ENCODE assay signal across 9 cellular contexts in genomic region chr4:153232768-153233167, GRCh38. TPM values are rescaled to one million over a fixed set of nuclear protein-coding genes. Genes with fewer than 3 reads are reported as not detected.
A peak's percentile ranks its signal among the peaks of the same experiment; 100 is the strongest.
DNase-seq lines count a peak whose midpoint lies in the region; ATAC-seq, FAIRE-seq and TF ChIP-seq lines count a peak whose summit lies in the region.
"Had no signal": no experiment of that assay in that cellular context is flagged by ENCODE, and none has a peak within 500 bp of the region (broad histone marks: within the 10 kb centered on the region; RNA-seq: fewer than 3 reads in every experiment).

No MANE protein-coding gene starts in this region.

- WGBS in K562 (ENCODE audit: insufficient coverage, low coverage, missing lambda C conversion rate) = 0% methylated on average over 3 of the region's 3 CpGs

- intact Hi-C loops in K562 (cut with micrococcal nuclease) = loop anchor here (2.0 to 10.0 kb wide), 3 partner anchors 84 to 412 kb away; no protein-coding TSS in a partner anchor

- ATAC-seq in HG02885 (IDR thresholded peaks at IDR 0.05; ENCODE audit: poor library complexity, unreplicated experiment) = peak; percentile 61
- peak; percentile 97 for ATAC-seq in K562
- ATAC-seq in memory B cell (ENCODE audit: low read depth) = peak; percentile 53
- no peak for ATAC-seq in HG03571 (IDR thresholded peaks at IDR 0.05; ENCODE audit: unreplicated experiment)

- TF ChIP-seq EP300 in K562 (IDR thresholded peaks at IDR 0.05; ENCODE audit: low read length) = no peak

- POLR2A ChIA-PET in K562 (lab: Yijun Ruan, JAX) = no interaction called here

- H3K79me2 ChIP-seq in DOHH2 (ENCODE audit: control insufficient read depth, low read length) (no peaks in the 10 kb centered on the region), K562 (ENCODE audit: control insufficient read depth, insufficient read depth, low read length) (no peaks in the 10 kb centered on the region)

- TF ChIP-seq RAD21 in K562 (CRISPR knock-in tag; conservative IDR thresholded peaks at IDR 0.05 in 1 of 2, IDR thresholded peaks at IDR 0.05 in 1 of 2) = peak; percentile 29 to 57; a peak in 2 of 4 replicates

- DNase-seq in K562 (ENCODE audit: extremely low read depth in 1 of 4, low spot score in 3 of 4) = peak in 2 of 4 experiments; percentile 32 to 35
- DNase-seq in memory B cell (ENCODE audit: low spot score in 2 of 2) = no peak
- no peak for DNase-seq in 8988T
- no peak for DNase-seq in NCI-H1105 treated with DMSO at 0.1 percent for 48 hours (lab: John Stamatoyannopoulos, UW)
- DNase-seq in C1 segment of cervical spinal cord (lab: John Stamatoyannopoulos, UW) = no peak

- no peaks in the 10 kb centered on the region for H3K36me3 ChIP-seq in DOHH2 (ENCODE audit: control insufficient read depth, low read length)
- no peaks in the 10 kb centered on the region for H3K36me3 ChIP-seq in K562 (ENCODE audit: control insufficient read depth, insufficient read depth, low read length)
- H3K36me3 ChIP-seq: neutrophil had no signal

- no peak overlapping the region for H2AFZ ChIP-seq in K562 (ENCODE audit: low read depth, low read length)

- H3K9me3 ChIP-seq in DOHH2 (ENCODE audit: control insufficient read depth, insufficient read depth, low read length) = no peaks in the 10 kb centered on the region
- no peaks in the 10 kb centered on the region for H3K9me3 ChIP-seq in K562 (replicated peaks; ENCODE audit: control insufficient read depth, insufficient read depth, low read depth, low read length)
- H3K9me3 ChIP-seq: neutrophil had no signal

- H3K9me1 ChIP-seq in K562 (ENCODE audit: control insufficient read depth, insufficient read depth, low read length) = no peaks in the 10 kb centered on the region

- in situ Hi-C loops in K562 (cut with MboI) = no loop called here

- H3K4me3 ChIP-seq in DOHH2 (ENCODE audit: low read length) (no peak overlapping the region), K562 (no peak overlapping the region)

- peaks cover 2% of the 10 kb centered on the region for H3K4me1 Mint-ChIP-seq in memory B cell

- TF ChIP-seq POLR2A in K562 (conservative IDR thresholded peaks at IDR 0.05) = no peak

- no peak overlapping the region for H3K4me3 Mint-ChIP-seq in memory B cell

- H3K36me3 Mint-ChIP-seq in memory B cell = no peaks in the 10 kb centered on the region

- TF ChIP-seq CTCF in DOHH2 (IDR thresholded peaks at IDR 0.05; ENCODE audit: low read depth, low read length, poor library complexity, severe bottlenecking) (peak; percentile 30), K562 (IDR thresholded peaks at IDR 0.05 in 2 of 3, conservative IDR thresholded peaks at IDR 0.05 in 1 of 3; ENCODE audit: insufficient read depth in 2 of 3, low read depth in 1 of 3, low read length in 3 of 3) (peak; percentile 51 to 55 (median 54))

- peaks cover 7% of the 10 kb centered on the region for H3K27me3 Mint-ChIP-seq in memory B cell

- H3K9ac ChIP-seq in K562 (ENCODE audit: insufficient read depth in 1 of 2, low read depth in 2 of 2, low read length in 2 of 2) = no peak overlapping the region

- H3K27ac ChIP-seq in DOHH2 (ENCODE audit: low read depth, low read length) (no peak overlapping the region), K562 (ENCODE audit: extremely low read depth, low read depth, low read length) (no peak overlapping the region)
- H3K27ac ChIP-seq: neutrophil had no signal

- H3K4me1 ChIP-seq in DOHH2 (ENCODE audit: control insufficient read depth, low read length) (no peaks in the 10 kb centered on the region), K562 (replicated peaks in 1 of 2; ENCODE audit: control insufficient read depth in 2 of 2, insufficient read depth in 2 of 2, low read length in 2 of 2) (no peaks in the 10 kb centered on the region)

- H3K27ac Mint-ChIP-seq in memory B cell = no peak overlapping the region

- no peaks in the 10 kb centered on the region for H3F3A ChIP-seq in DOHH2 (ENCODE audit: control insufficient read depth, insufficient read depth)

- FAIRE-seq in K562 (lab: Jason Lieb, UNC) = peak; percentile 40

- H4K20me1 ChIP-seq in DOHH2 (ENCODE audit: control insufficient read depth, insufficient read depth, low read depth, low read length) (no peaks in the 10 kb centered on the region), K562 (replicated peaks; ENCODE audit: control insufficient read depth, insufficient read depth, low read length) (no peaks in the 10 kb centered on the region)

- CTCF ChIA-PET in K562 (lab: Yijun Ruan, JAX; ENCODE audit: low intra/inter-chr PET ratio) = interaction anchor here (1.0 kb wide), 1 partner anchor 343 kb away, joined by 3 read pairs; no protein-coding TSS in a partner anchor

- H3K27me3 ChIP-seq in DOHH2 (ENCODE audit: control insufficient read depth, low read length) (peaks cover 25% of the 10 kb centered on the region), K562 (ENCODE audit: control insufficient read depth in 2 of 2, insufficient read depth in 2 of 2, low read length in 2 of 2) (peaks cover 16 to 23% of the 10 kb centered on the region in 2 experiments)

- H3K4me2 ChIP-seq in DOHH2 (ENCODE audit: low read length) (no peak overlapping the region), K562 (ENCODE audit: insufficient read depth, low read length) (no peak overlapping the region)

- no peaks in the 10 kb centered on the region for H3K9me2 ChIP-seq in DOHH2 (replicated peaks; ENCODE audit: control insufficient read depth, low read length)

- no peaks in the 10 kb centered on the region for H3K9me3 Mint-ChIP-seq in memory B cell

- no TSS peak for BruUV-seq in K562 (replicated peaks; lab: Mats Ljungman, UMichigan)

TF ChIP-seq in K562, 482 proteins besides CTCF, POLR2A, EP300 and RAD21:
- no peak for TF ChIP-seq C11orf30 (IDR thresholded peaks at IDR 0.05; ENCODE audit: low read depth)
- no peak for TF ChIP-seq ZNF395 (CRISPR knock-in tag; IDR thresholded peaks at IDR 0.05)
- TF ChIP-seq ZNF347 (CRISPR knock-in tag; IDR thresholded peaks at IDR 0.05; ENCODE audit: low read depth) = no peak
- 0 out of 2 replicates have a peak, but pooled peaks have one; percentile 18 for TF ChIP-seq SMC3 (conservative IDR thresholded peaks at IDR 0.05; ENCODE audit: insufficient read depth, low read depth, low read length)
- TF ChIP-seq NFRKB (IDR thresholded peaks at IDR 0.05; ENCODE audit: low read depth) = no peak
- no peak for TF ChIP-seq MED1 (CRISPR knock-in tag; IDR thresholded peaks at IDR 0.05; ENCODE audit: borderline replicate concordance)
- TF ChIP-seq MEF2A (IDR thresholded peaks at IDR 0.05; ENCODE audit: control insufficient read depth, low read depth, low read length) = no peak
- no peak for TF ChIP-seq ZNF41 (CRISPR knock-in tag; conservative IDR thresholded peaks at IDR 0.05)

RNA-seq across cellular contexts. Expression of gene TRIM2, which starts 28.5 kb away (rescaled TPM):
- 0.56 TPM in 2 replicates for total RNA-seq in K562 (2011; cell fraction: chromatin; rRNA removed; ENCODE audit: low replicate concordance)
- total RNA-seq in K562 (2011; cell fraction: nucleolus; rRNA removed) = 0.50 and 0.66 TPM in 2 replicates
- 0.69 TPM in 1 of 2 replicates, not detected in the other for total RNA-seq in K562 (2011; cell fraction: nucleoplasm; rRNA removed)
- 0.12 and 0.41 TPM in 2 replicates for total RNA-seq in K562 (2014; rRNA removed)
- total RNA-seq in K562 (2014; rRNA removed; fragmentation: Illumina TruSeq; extraction: Trizol) = 0.10 and 0.18 TPM in 2 replicates
- total RNA-seq in K562 (2015; rRNA removed; fragmentation: Illumina TruSeq; extraction: Trizol) = 0.04 TPM in 2 replicates
- total RNA-seq in K562 (2021) = 0.09 and 0.16 TPM in 2 replicates
- polyA plus RNA-seq in K562 (2011; rRNA removed) = 0.11 and 0.17 TPM in 2 replicates
- 0.03 and 0.25 TPM in 2 replicates for polyA plus RNA-seq in K562 (2011; cell fraction: cytosol; rRNA removed)
- 0.39 and 0.46 TPM in 2 replicates for polyA plus RNA-seq in K562 (2011; cell fraction: nucleus; rRNA removed)
- 0.14 and 0.53 TPM in 2 replicates for polyA plus RNA-seq in K562 (2012)
- 0.03 and 0.27 TPM in 2 replicates for polyA plus RNA-seq in K562 (2014; fragmentation: Illumina TruSeq; extraction: Trizol)
- under 1 TPM; 0.01 TPM for polyA plus RNA-seq in K562 (2014; fragmentation: Nextera tagmentation; extraction: Ambion mirVana)
- polyA plus RNA-seq in K562 (2014; rRNA removed) = 1.0 TPM in 1 of 2 replicates, not detected in the other
- 0.21 and 0.46 TPM in 2 replicates for polyA minus RNA-seq in K562 (2011; rRNA and poly(A)+ RNA removed)
- polyA minus RNA-seq in K562 (2011; cell fraction: cytosol; rRNA and poly(A)+ RNA removed) = not detected in 2 replicates
- 0.13 and 0.33 TPM in 2 replicates for polyA minus RNA-seq in K562 (2011; cell fraction: nucleus; rRNA and poly(A)+ RNA removed)
